In the genomic region with DNA sequence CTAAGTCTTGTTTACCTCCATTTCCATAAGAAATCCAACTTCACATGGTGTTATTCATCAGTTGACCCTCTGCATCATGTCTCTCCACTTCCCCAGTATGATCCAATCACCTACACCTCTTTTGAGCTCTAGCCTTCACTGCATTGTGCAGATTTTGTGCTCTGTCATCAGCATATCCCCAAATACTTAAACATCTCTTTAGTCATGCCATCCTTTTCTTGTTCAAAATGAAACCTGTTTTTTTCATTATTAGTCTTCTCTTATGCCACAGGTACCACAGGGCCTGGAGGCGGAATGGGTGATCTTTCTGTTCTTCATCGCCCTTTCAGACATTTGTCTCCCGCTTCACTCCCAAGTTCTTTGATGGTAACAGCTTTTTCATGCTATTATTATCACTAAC, we compare ENCODE assay signal across 24 cellular contexts.
DNase-seq lines count a peak whose midpoint lies in the region; ATAC-seq and TF ChIP-seq lines count a peak whose summit lies in the region.
"Had no signal": no experiment of that assay in that cellular context is flagged by ENCODE, and none has a peak within 500 bp of the region (broad histone marks: within the 10 kb centered on the region; RNA-seq: fewer than 3 reads in every experiment).

No MANE protein-coding gene starts in this region.

- H3K9me3 ChIP-seq in OCI-LY3 (ENCODE audit: insufficient read depth, low read length) (no peaks in the 10 kb centered on the region), mucosa of descending colon (no peaks in the 10 kb centered on the region), SK-N-SH (no peaks in the 10 kb centered on the region)
- H3K9me3 ChIP-seq in CD8-positive, alpha-beta T cell (ENCODE audit: low read length), result no peaks in the 10 kb centered on the region
- H3K9me3 ChIP-seq: esophagus muscularis mucosa, left lung had no signal

- peak overlapping the region; percentile 57 for H3K4me2 ChIP-seq in OCI-LY3 (ENCODE audit: low read length)
- no peak overlapping the region for H3K4me2 ChIP-seq in SK-N-SH
- H3K4me2 ChIP-seq: neural progenitor cell, smooth muscle cell had no signal

- intact Hi-C loops in mucosa of descending colon (cut with DNase I, micrococcal nuclease), result no loop called here
- intact Hi-C loops in CD8-positive, alpha-beta T cell (cut with DNase I, micrococcal nuclease), result no loop called here

- H3K9me2 ChIP-seq in SK-N-SH, result no peaks in the 10 kb centered on the region

- peaks cover 11% of the 10 kb centered on the region for H3K9me3 Mint-ChIP-seq in CD8-positive, alpha-beta T cell
- H3K9me3 Mint-ChIP-seq: neural progenitor cell had no signal

- H2AFZ ChIP-seq in OCI-LY3 (ENCODE audit: low read depth, low read length) (no peak overlapping the region), SK-N-SH (ENCODE audit: low read depth) (no peak overlapping the region)
- H2AFZ ChIP-seq: neural progenitor cell had no signal

- no peaks in the 10 kb centered on the region for H3F3A ChIP-seq in SK-N-SH (replicated peaks; ENCODE audit: insufficient read depth)

- no peaks in the 10 kb centered on the region for H3K27me3 Mint-ChIP-seq in CD8-positive, alpha-beta T cell (ENCODE audit: low read depth)
- H3K27me3 Mint-ChIP-seq: central memory CD8-positive, alpha-beta T cell had no signal

- peak; percentile 90 for ATAC-seq in GM18868 (IDR thresholded peaks at IDR 0.05; ENCODE audit: unreplicated experiment)
- peak; percentile 51 for ATAC-seq in GM21576 (IDR thresholded peaks at IDR 0.05; ENCODE audit: unreplicated experiment)
- ATAC-seq in HG03060 (IDR thresholded peaks at IDR 0.05; ENCODE audit: low read depth, unreplicated experiment), result peak; percentile 54
- ATAC-seq in mucosa of descending colon, result no peak
- ATAC-seq in HG02678 (IDR thresholded peaks at IDR 0.05; ENCODE audit: unreplicated experiment), result no peak
- no peak for ATAC-seq in CD8-positive, alpha-beta T cell
- ATAC-seq: left lung had no signal

- H3K36me3 ChIP-seq in OCI-LY3 (replicated peaks; ENCODE audit: low read depth, low read length), result no peaks in the 10 kb centered on the region
- H3K36me3 ChIP-seq in mucosa of descending colon (ENCODE audit: low read depth), result no peaks in the 10 kb centered on the region
- H3K36me3 ChIP-seq in CD8-positive, alpha-beta T cell (ENCODE audit: insufficient read depth, low read length), result no peaks in the 10 kb centered on the region
- H3K36me3 ChIP-seq in SK-N-SH (replicated peaks in 1 of 2; ENCODE audit: control insufficient read depth in 1 of 2, insufficient read depth in 2 of 2, low read length in 1 of 2), result no peaks in the 10 kb centered on the region
- H3K36me3 ChIP-seq: esophagus muscularis mucosa, left lung, neural progenitor cell had no signal

- TF ChIP-seq CTCF in OCI-LY3 (IDR thresholded peaks at IDR 0.05; ENCODE audit: low read depth, low read length) (no peak), mucosa of descending colon (IDR thresholded peaks at IDR 0.05) (no peak), SK-N-SH (IDR thresholded peaks at IDR 0.05) (no peak)
- TF ChIP-seq CTCF in CD8-positive, alpha-beta T cell (IDR thresholded peaks at IDR 0.05), result no peak

- H3K4me1 ChIP-seq in OCI-LY3 (ENCODE audit: low read length) (peaks cover 15% of the 10 kb centered on the region), mucosa of descending colon (ENCODE audit: low read depth) (no peaks in the 10 kb centered on the region), SK-N-SH (ENCODE audit: control insufficient read depth in 1 of 2, insufficient read depth in 2 of 2, low read depth in 1 of 2, low read length in 1 of 2) (no peaks in the 10 kb centered on the region)
- H3K4me1 ChIP-seq in CD8-positive, alpha-beta T cell (ENCODE audit: insufficient read depth, low read length), result no peaks in the 10 kb centered on the region
- H3K4me1 ChIP-seq: esophagus muscularis mucosa, left lung, neural progenitor cell had no signal

- DNase-seq in mucosa of descending colon (no peak), SK-N-SH (no peak)
- no peak for DNase-seq in CD8-positive, alpha-beta T cell
- DNase-seq: activated CD4-positive, alpha-beta T cell treated with anti-CD3 and anti-CD28 coated beads, Interleukin-2, amount 50 U/mL, for 48 hours; activated naive CD4-positive, alpha-beta T cell treated with Interleukin-2 at 50 U/mL for 16 hours; activated T-cell treated with anti-CD3 and anti-CD28 coated beads for 4 hours; anterior cingulate cortex; DMS79 treated with DMSO at 0.1 percent for 48 hours; effector CD4-positive, alpha-beta T cell; IMR-90; left lung; NCI-H1930; NCI-H446 treated with DMSO at 0.1 percent for 48 hours; stimulated activated CD4-positive, alpha-beta T cell treated with anti-CD3 and anti-CD28 coated beads, Interleukin-4, amount 100 ng/mL, for 4 hours; T-helper 1 cell had no signal

- H3K36me3 Mint-ChIP-seq in CD8-positive, alpha-beta T cell, result no peaks in the 10 kb centered on the region
- H3K36me3 Mint-ChIP-seq: neural progenitor cell had no signal

- H3K4me3 ChIP-seq in OCI-LY3 (ENCODE audit: low read length) (peak overlapping the region; percentile 24; the same call in 1 of the 2 replicates), mucosa of descending colon (no peak overlapping the region), SK-N-SH (ENCODE audit: low read depth in 2 of 2, low read length in 1 of 2) (no peak overlapping the region)
- H3K4me3 ChIP-seq in CD8-positive, alpha-beta T cell (ENCODE audit: low read depth, low read length), result no peak overlapping the region
- H3K4me3 ChIP-seq: esophagus muscularis mucosa, left lung, neural progenitor cell, smooth muscle cell had no signal

- H3K27me3 ChIP-seq in OCI-LY3 (ENCODE audit: low read depth, low read length), result peaks cover 16% of the 10 kb centered on the region
- H3K27me3 ChIP-seq in CD8-positive, alpha-beta T cell (ENCODE audit: insufficient read depth, low read length), result no peaks in the 10 kb centered on the region
- no peaks in the 10 kb centered on the region for H3K27me3 ChIP-seq in SK-N-SH (ENCODE audit: insufficient read depth)
- H3K27me3 ChIP-seq: esophagus muscularis mucosa, left lung, neural progenitor cell had no signal

- no peak overlapping the region for H3K9ac ChIP-seq in OCI-LY3 (ENCODE audit: low read length)
- H3K9ac ChIP-seq in SK-N-SH, result no peak overlapping the region
- H3K9ac ChIP-seq: neural progenitor cell had no signal

- CTCF ChIA-PET in CD8-positive, alpha-beta T cell (lab: Charles Lee), result no interaction called here
- CTCF ChIA-PET in SK-N-SH (lab: Yijun Ruan, JAX), result no interaction called here

- POLR2A ChIA-PET in CD8-positive, alpha-beta T cell (lab: Charles Lee), result no interaction called here
- POLR2A ChIA-PET in SK-N-SH (lab: Yijun Ruan, JAX), result no interaction called here

- H3K27ac Mint-ChIP-seq in CD8-positive, alpha-beta T cell, result no peak overlapping the region
- H3K27ac Mint-ChIP-seq: neural progenitor cell had no signal

- H3K27ac ChIP-seq in OCI-LY3 (ENCODE audit: low read length), result no peak overlapping the region
- no peak overlapping the region for H3K27ac ChIP-seq in CD8-positive, alpha-beta T cell (ENCODE audit: low read depth, low read length)
- no peak overlapping the region for H3K27ac ChIP-seq in SK-N-SH (ENCODE audit: low read depth in 2 of 2, low read length in 1 of 2)
- H3K27ac ChIP-seq: esophagus muscularis mucosa, left lung, neural progenitor cell had no signal

- H3K4me3 Mint-ChIP-seq in CD8-positive, alpha-beta T cell, result no peak overlapping the region
- H3K4me3 Mint-ChIP-seq: central memory CD8-positive, alpha-beta T cell; neural progenitor cell had no signal

- no peak for TF ChIP-seq RAD21 in SK-N-SH (IDR thresholded peaks at IDR 0.05; ENCODE audit: low read length)

- TF ChIP-seq EP300 in SK-N-SH (IDR thresholded peaks at IDR 0.05; ENCODE audit: borderline replicate concordance in 1 of 2, low read depth in 1 of 2, low read length in 1 of 2), result no peak

- WGBS in SK-N-SH (ENCODE audit: low lambda C conversion rate), result 74% methylated on average over 3 of the region's 3 CpGs

- H3K79me2 ChIP-seq in OCI-LY3 (ENCODE audit: low read length) (no peaks in the 10 kb centered on the region), SK-N-SH (ENCODE audit: insufficient read depth) (no peaks in the 10 kb centered on the region)

- no peaks in the 10 kb centered on the region for H3K4me1 Mint-ChIP-seq in CD8-positive, alpha-beta T cell (ENCODE audit: low read depth)
- H3K4me1 Mint-ChIP-seq: central memory CD8-positive, alpha-beta T cell; neural progenitor cell had no signal

- H4K20me1 ChIP-seq in OCI-LY3 (ENCODE audit: insufficient read depth, low read length), result no peaks in the 10 kb centered on the region
- no peaks in the 10 kb centered on the region for H4K20me1 ChIP-seq in SK-N-SH (ENCODE audit: insufficient read depth)

TF ChIP-seq in SK-N-SH, 30 proteins besides CTCF, POLR2A, EP300 and RAD21:
- TF ChIP-seq YY1 (IDR thresholded peaks at IDR 0.05; ENCODE audit: low read depth) (no peak), CHD2 (IDR thresholded peaks at IDR 0.05; ENCODE audit: low read length, partially characterized antibody) (no peak), EZH2phosphoT487 (IDR thresholded peaks at IDR 0.05; ENCODE audit: borderline replicate concordance, low read depth) (no peak), ELF1 (IDR thresholded peaks at IDR 0.05) (no peak), FOXM1 (IDR thresholded peaks at IDR 0.05; ENCODE audit: low read depth) (no peak), POLR2AphosphoS5 (IDR thresholded peaks at IDR 0.05; ENCODE audit: low read depth, low read length) (no peak)
- TF ChIP-seq, protein P1, sequence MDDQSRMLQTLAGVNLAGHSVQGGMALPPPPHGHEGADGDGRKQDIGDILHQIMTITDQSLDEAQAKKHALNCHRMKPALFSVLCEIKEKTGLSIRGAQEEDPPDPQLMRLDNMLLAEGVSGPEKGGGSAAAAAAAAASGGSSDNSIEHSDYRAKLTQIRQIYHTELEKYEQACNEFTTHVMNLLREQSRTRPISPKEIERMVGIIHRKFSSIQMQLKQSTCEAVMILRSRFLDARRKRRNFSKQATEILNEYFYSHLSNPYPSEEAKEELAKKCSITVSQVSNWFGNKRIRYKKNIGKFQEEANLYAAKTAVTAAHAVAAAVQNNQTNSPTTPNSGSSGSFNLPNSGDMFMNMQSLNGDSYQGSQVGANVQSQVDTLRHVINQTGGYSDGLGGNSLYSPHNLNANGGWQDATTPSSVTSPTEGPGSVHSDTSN (IDR thresholded peaks at IDR 0.05), result no peak
- TF ChIP-seq, protein P2, sequence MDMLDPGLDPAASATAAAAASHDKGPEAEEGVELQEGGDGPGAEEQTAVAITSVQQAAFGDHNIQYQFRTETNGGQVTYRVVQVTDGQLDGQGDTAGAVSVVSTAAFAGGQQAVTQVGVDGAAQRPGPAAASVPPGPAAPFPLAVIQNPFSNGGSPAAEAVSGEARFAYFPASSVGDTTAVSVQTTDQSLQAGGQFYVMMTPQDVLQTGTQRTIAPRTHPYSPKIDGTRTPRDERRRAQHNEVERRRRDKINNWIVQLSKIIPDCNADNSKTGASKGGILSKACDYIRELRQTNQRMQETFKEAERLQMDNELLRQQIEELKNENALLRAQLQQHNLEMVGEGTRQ (IDR thresholded peaks at IDR 0.05; ENCODE audit: borderline replicate concordance, low read depth, low read length), result no peak

Comparison
In these comparisons a context has a peak if more than half of its experiments do, and no peak if none do; other contexts are left out.
1. ATAC-seq: peak in GM18868 (single experiment), GM21576 (single experiment) and HG03060 (single experiment); none in mucosa of descending colon (single experiment), HG02678 (single experiment) and CD8-positive, alpha-beta T cell (single experiment).